Comparison of ENCODE assay signal across 1 cellular context in the genomic region with DNA sequence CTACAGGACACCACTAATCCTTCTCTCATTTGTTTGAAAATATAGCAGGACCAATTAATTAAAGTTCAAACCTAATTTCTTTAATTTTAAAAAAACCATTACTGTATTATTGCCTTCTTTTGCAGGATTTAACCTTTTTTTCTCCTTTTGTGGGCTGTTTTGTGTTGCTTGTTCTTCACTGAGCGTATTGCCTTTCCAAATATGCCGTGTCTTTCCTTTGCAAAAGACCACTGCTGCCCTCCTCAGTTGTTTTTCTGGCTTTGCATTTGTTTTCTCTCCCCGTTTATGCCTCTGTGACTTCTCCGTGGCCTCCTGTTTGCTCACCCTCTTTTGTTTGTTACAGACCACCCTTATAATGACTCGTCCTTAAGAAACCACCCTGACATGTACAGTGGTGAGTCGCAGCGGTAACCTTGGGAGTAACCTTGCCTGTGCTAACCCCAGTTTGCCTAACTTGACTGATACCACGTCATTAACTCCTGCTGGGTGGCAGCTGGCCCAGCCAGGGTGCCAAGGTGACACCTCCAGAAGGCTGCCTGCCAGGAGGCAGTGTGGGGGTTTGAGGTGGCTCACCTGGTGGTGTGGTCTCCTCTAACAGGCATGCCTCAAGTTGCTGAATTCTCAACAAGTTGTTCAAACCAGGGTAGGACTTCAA.
A peak's percentile ranks its signal among the peaks of the same experiment; 100 is the strongest.
TF ChIP-seq lines count a peak whose summit lies in the region.

No MANE protein-coding gene starts in this region.

TF ChIP-seq in HepG2, 621 proteins besides CTCF, POLR2A, EP300 and RAD21 (continued from another document):
- TF ChIP-seq, protein P1, sequence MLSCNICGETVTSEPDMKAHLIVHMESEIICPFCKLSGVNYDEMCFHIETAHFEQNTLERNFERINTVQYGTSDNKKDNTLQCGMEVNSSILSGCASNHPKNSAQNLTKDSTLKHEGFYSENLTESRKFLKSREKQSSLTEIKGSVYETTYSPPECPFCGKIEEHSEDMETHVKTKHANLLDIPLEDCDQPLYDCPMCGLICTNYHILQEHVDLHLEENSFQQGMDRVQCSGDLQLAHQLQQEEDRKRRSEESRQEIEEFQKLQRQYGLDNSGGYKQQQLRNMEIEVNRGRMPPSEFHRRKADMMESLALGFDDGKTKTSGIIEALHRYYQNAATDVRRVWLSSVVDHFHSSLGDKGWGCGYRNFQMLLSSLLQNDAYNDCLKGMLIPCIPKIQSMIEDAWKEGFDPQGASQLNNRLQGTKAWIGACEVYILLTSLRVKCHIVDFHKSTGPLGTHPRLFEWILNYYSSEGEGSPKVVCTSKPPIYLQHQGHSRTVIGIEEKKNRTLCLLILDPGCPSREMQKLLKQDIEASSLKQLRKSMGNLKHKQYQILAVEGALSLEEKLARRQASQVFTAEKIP (CRISPR knock-in tag; IDR thresholded peaks at IDR 0.05; ENCODE audit: borderline replicate concordance): no peak
- TF ChIP-seq MAFF (IDR thresholded peaks at IDR 0.05; ENCODE audit: low read depth, low read length): no peak
- 0 out of 2 replicates have a peak, but pooled peaks have one; percentile 20 for TF ChIP-seq CREB1 (IDR thresholded peaks at IDR 0.05)
- TF ChIP-seq CREB1 (CRISPR knock-in tag; IDR thresholded peaks at IDR 0.05): no peak
- TF ChIP-seq, protein P2, sequence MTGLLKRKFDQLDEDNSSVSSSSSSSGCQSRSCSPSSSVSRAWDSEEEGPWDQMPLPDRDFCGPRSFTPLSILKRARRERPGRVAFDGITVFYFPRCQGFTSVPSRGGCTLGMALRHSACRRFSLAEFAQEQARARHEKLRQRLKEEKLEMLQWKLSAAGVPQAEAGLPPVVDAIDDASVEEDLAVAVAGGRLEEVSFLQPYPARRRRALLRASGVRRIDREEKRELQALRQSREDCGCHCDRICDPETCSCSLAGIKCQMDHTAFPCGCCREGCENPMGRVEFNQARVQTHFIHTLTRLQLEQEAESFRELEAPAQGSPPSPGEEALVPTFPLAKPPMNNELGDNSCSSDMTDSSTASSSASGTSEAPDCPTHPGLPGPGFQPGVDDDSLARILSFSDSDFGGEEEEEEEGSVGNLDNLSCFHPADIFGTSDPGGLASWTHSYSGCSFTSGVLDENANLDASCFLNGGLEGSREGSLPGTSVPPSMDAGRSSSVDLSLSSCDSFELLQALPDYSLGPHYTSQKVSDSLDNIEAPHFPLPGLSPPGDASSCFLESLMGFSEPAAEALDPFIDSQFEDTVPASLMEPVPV (CRISPR knock-in tag; IDR thresholded peaks at IDR 0.05): no peak
- TF ChIP-seq ZNF260 (CRISPR knock-in tag; IDR thresholded peaks at IDR 0.05; ENCODE audit: borderline replicate concordance, low read depth): no peak
